5 cellular contexts compared by ENCODE assay signal in genomic region chr2:163155925-163156324, GRCh38.
"Had no signal": no experiment of that assay in that cellular context is flagged by ENCODE, and none has a peak within 500 bp of the region (broad histone marks: within the 10 kb centered on the region; RNA-seq: fewer than 3 reads in every experiment).

No MANE protein-coding gene starts in this region.

- H3K36me3 ChIP-seq: HAP-1 had no signal

- H3K27ac ChIP-seq: GM23248 had no signal

- H3K4me1 ChIP-seq: HAP-1 had no signal

- DNase-seq: GOT3, H9 had no signal

- H2AFZ ChIP-seq: GM23248, GM23338 had no signal

- H3K9me3 ChIP-seq: HAP-1 had no signal

- H3K4me3 ChIP-seq: GM23248, GM23338, HAP-1 had no signal

- H3K9ac ChIP-seq: GM23248 had no signal

- H3K4me2 ChIP-seq: GM23338 had no signal
